1 cellular context compared by ENCODE assay signal in the genomic region with DNA sequence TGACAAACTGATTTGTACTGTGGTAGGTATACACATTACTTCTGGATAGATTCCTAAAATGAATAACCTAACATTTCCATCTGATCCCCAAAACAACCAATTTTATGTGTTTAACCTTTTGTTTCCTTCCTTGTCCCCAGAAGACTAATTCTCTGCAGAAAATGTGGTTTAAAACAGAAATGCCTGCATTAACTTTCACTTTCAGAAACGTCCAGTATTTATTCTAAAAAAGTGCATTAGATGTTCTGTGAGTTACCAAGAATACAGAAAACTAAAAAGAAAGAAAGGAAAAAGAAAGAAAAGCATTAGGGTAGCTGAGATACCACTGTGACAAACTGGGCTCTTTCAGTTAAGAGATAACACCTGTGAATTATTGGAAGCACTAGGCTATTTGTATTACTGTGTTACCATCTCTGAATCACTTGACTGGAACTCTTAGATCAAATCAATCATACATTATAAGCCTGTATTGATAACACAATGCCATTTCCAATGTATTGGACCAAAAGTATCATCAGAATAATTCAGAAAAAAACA.
TF ChIP-seq lines count a peak whose summit lies in the region.

No MANE protein-coding gene starts in this region.

TF ChIP-seq in SK-N-SH treated with all-trans-retinoic acid at 6 μM for 48 hours, 23 proteins besides CTCF, POLR2A, EP300 and RAD21 (continued from another document):
- TF ChIP-seq, protein P1, sequence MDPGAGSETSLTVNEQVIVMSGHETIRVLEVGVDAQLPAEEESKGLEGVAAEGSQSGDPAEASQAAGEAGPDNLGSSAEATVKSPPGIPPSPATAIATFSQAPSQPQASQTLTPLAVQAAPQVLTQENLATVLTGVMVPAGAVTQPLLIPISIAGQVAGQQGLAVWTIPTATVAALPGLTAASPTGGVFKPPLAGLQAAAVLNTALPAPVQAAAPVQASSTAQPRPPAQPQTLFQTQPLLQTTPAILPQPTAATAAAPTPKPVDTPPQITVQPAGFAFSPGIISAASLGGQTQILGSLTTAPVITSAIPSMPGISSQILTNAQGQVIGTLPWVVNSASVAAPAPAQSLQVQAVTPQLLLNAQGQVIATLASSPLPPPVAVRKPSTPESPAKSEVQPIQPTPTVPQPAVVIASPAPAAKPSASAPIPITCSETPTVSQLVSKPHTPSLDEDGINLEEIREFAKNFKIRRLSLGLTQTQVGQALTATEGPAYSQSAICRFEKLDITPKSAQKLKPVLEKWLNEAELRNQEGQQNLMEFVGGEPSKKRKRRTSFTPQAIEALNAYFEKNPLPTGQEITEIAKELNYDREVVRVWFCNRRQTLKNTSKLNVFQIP (CRISPR knock-in tag; IDR thresholded peaks at IDR 0.05; ENCODE audit: borderline replicate concordance, low read depth), result no peak
- no peak for TF ChIP-seq ZFP30 (CRISPR knock-in tag; IDR thresholded peaks at IDR 0.05)
- no peak for TF ChIP-seq PPARA (CRISPR knock-in tag; IDR thresholded peaks at IDR 0.05; ENCODE audit: borderline replicate concordance)
- TF ChIP-seq, protein P2, sequence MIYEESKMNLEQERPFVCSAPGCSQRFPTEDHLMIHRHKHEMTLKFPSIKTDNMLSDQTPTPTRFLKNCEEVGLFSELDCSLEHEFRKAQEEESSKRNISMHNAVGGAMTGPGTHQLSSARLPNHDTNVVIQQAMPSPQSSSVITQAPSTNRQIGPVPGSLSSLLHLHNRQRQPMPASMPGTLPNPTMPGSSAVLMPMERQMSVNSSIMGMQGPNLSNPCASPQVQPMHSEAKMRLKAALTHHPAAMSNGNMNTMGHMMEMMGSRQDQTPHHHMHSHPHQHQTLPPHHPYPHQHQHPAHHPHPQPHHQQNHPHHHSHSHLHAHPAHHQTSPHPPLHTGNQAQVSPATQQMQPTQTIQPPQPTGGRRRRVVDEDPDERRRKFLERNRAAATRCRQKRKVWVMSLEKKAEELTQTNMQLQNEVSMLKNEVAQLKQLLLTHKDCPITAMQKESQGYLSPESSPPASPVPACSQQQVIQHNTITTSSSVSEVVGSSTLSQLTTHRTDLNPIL (CRISPR knock-in tag; IDR thresholded peaks at IDR 0.05; ENCODE audit: low read depth), result no peak
- no peak for TF ChIP-seq ZNF70 (CRISPR knock-in tag; IDR thresholded peaks at IDR 0.05)
- TF ChIP-seq OSR1 (CRISPR knock-in tag; IDR thresholded peaks at IDR 0.05), result no peak
- TF ChIP-seq, protein P3, sequence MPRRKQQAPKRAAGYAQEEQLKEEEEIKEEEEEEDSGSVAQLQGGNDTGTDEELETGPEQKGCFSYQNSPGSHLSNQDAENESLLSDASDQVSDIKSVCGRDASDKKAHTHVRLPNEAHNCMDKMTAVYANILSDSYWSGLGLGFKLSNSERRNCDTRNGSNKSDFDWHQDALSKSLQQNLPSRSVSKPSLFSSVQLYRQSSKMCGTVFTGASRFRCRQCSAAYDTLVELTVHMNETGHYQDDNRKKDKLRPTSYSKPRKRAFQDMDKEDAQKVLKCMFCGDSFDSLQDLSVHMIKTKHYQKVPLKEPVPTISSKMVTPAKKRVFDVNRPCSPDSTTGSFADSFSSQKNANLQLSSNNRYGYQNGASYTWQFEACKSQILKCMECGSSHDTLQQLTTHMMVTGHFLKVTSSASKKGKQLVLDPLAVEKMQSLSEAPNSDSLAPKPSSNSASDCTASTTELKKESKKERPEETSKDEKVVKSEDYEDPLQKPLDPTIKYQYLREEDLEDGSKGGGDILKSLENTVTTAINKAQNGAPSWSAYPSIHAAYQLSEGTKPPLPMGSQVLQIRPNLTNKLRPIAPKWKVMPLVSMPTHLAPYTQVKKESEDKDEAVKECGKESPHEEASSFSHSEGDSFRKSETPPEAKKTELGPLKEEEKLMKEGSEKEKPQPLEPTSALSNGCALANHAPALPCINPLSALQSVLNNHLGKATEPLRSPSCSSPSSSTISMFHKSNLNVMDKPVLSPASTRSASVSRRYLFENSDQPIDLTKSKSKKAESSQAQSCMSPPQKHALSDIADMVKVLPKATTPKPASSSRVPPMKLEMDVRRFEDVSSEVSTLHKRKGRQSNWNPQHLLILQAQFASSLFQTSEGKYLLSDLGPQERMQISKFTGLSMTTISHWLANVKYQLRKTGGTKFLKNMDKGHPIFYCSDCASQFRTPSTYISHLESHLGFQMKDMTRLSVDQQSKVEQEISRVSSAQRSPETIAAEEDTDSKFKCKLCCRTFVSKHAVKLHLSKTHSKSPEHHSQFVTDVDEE (CRISPR knock-in tag; IDR thresholded peaks at IDR 0.05), result no peak
